ENCODE assay signal across 14 cellular contexts in the genomic region with DNA sequence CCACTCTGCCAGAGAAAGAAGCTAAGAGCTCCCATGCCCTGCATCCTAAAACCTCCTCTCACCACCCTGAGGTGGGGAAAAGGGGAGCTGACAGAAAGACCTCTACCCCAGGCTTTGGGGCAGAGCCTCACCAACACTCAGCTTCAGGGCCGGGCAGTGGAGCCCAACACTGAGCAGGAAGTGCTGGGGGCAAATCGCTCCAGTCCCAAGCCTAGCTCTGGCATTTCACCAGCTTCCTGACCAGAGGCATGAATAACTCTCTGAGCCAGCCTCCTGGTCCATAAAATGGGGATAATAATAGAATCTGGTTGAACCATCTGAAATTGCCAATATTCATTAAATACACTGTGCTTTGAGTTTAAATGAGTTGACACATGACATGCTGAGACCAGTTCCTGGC.
A peak's percentile ranks its signal among the peaks of the same experiment; 100 is the strongest.
DNase-seq lines count a peak whose midpoint lies in the region; ATAC-seq and TF ChIP-seq lines count a peak whose summit lies in the region.
"Had no signal": no experiment of that assay in that cellular context is flagged by ENCODE, and none has a peak within 500 bp of the region (broad histone marks: within the 10 kb centered on the region; RNA-seq: fewer than 3 reads in every experiment).

No MANE protein-coding gene starts in this region.

- H3K9ac ChIP-seq in GM23248, result 0 out of 2 replicates have a peak overlapping the region, but pooled peaks have one; percentile 67

- H3K4me2 ChIP-seq in GM23248 (ENCODE audit: unreplicated experiment), result peak overlapping the region; percentile 54

- no peak overlapping the region for H3K4me3 ChIP-seq in GM23248
- no peak overlapping the region for H3K4me3 ChIP-seq in muscle layer of duodenum (ENCODE audit: low read depth in 1 of 2, low read length in 2 of 2)
- H3K4me3 ChIP-seq in thoracic aorta, result no peak overlapping the region
- H3K4me3 ChIP-seq in effector memory CD4-positive, alpha-beta T cell (ENCODE audit: insufficient read depth, low read depth, low read length, poor library complexity, severe bottlenecking), result no peak overlapping the region
- no peak overlapping the region for H3K4me3 ChIP-seq in coronary artery
- H3K4me3 ChIP-seq: prostate gland, thyroid gland had no signal

- 29 to 30% methylated on average over 2 of the region's 2 CpGs for WGBS in GM23248 (ENCODE audit: low coverage in 1 of 2, low lambda C conversion rate in 2 of 2, missing lambda C conversion rate in 2 of 2), 2 experiments

- H3K27me3 ChIP-seq in GM23248 (replicated peaks; ENCODE audit: insufficient read depth) (no peaks in the 10 kb centered on the region), muscle layer of duodenum (ENCODE audit: low read depth, low read length) (no peaks in the 10 kb centered on the region), thoracic aorta (replicated peaks; ENCODE audit: insufficient read depth) (no peaks in the 10 kb centered on the region)
- H3K27me3 ChIP-seq in effector memory CD4-positive, alpha-beta T cell (replicated peaks; ENCODE audit: control insufficient read depth, insufficient read depth, low read length, poor library complexity, severe bottlenecking), result no peaks in the 10 kb centered on the region
- H3K27me3 ChIP-seq: thyroid gland had no signal

- H3F3A ChIP-seq in GM23248 (ENCODE audit: insufficient read depth), result peaks cover 37% of the 10 kb centered on the region

- in situ Hi-C loops in GM23248 (cut with MboI), result no loop called here

- peak overlapping the region; percentile 85 for H3K27ac ChIP-seq in GM23248
- peak overlapping the region; percentile 74 for H3K27ac ChIP-seq in muscle layer of duodenum (ENCODE audit: low read length)
- peak overlapping the region; percentile 85 to 88 for H3K27ac ChIP-seq in thoracic aorta
- H3K27ac ChIP-seq in effector memory CD4-positive, alpha-beta T cell (ENCODE audit: insufficient read depth, low read length, poor library complexity, severe bottlenecking), result no peak overlapping the region
- H3K27ac ChIP-seq in coronary artery, result peak overlapping the region in 1 of 2 donors; percentile 97

- peak; percentile 67 for DNase-seq in GM23248
- peak; percentile 22 for DNase-seq in astrocyte of the hippocampus (ENCODE audit: low read depth, low spot score)
- no peak for DNase-seq in thoracic aorta (ENCODE audit: low spot score)
- DNase-seq in effector memory CD4-positive, alpha-beta T cell, result no peak
- DNase-seq in coronary artery (ENCODE audit: low spot score), result no peak
- DNase-seq: activated naive CD4-positive, alpha-beta T cell treated with anti-CD3 and anti-CD28 coated beads, Interleukin-2, amount 50 U/mL, for 16 hours; caudate nucleus; NCI-H2081 treated with DMSO at 0.1 percent for 48 hours; T-helper 17 cell; thyroid gland had no signal

- no peak for TF ChIP-seq CTCF in thoracic aorta (IDR thresholded peaks at IDR 0.05)
- no peak for TF ChIP-seq CTCF in coronary artery (IDR thresholded peaks at IDR 0.05)

- no peak for ATAC-seq in thoracic aorta (ENCODE audit: insufficient number of reproducible peaks, low FRiP score, low read depth)
- no peak for ATAC-seq in HG03175 (IDR thresholded peaks at IDR 0.05; ENCODE audit: unreplicated experiment)
- ATAC-seq in HG02973 (IDR thresholded peaks at IDR 0.05; ENCODE audit: unreplicated experiment), result no peak
- ATAC-seq: T-helper 17 cell had no signal

- H2AFZ ChIP-seq in GM23248, result no peak overlapping the region

- no peaks in the 10 kb centered on the region; the same call in 1 of the 2 replicates for H4K20me1 ChIP-seq in GM23248 (ENCODE audit: insufficient read depth)

- H3K36me3 ChIP-seq in GM23248 (ENCODE audit: low read depth) (peaks cover 30% of the 10 kb centered on the region), muscle layer of duodenum (ENCODE audit: control insufficient read depth in 1 of 2, insufficient read depth in 2 of 2, low read length in 2 of 2) (peaks cover 40 to 54% of the 10 kb centered on the region in 2 donors), thoracic aorta (peaks cover 73% of the 10 kb centered on the region)
- H3K36me3 ChIP-seq in effector memory CD4-positive, alpha-beta T cell (ENCODE audit: control insufficient read depth, insufficient read depth, low read length), result no peaks in the 10 kb centered on the region

- H3K9me2 ChIP-seq in GM23248 (ENCODE audit: insufficient read depth), result no peaks in the 10 kb centered on the region

- H3K4me1 ChIP-seq in GM23248 (ENCODE audit: insufficient read depth) (peaks cover 71% of the 10 kb centered on the region), muscle layer of duodenum (ENCODE audit: control insufficient read depth in 1 of 2, insufficient read depth in 2 of 2, low read length in 2 of 2) (peaks cover 19 to 94% of the 10 kb centered on the region in 2 donors), thoracic aorta (ENCODE audit: control insufficient read depth in 1 of 2, low read depth in 2 of 2) (peaks cover 68 to 100% of the 10 kb centered on the region in 2 donors)
- H3K4me1 ChIP-seq in effector memory CD4-positive, alpha-beta T cell (ENCODE audit: control insufficient read depth, insufficient read depth, low read length, poor library complexity, severe bottlenecking), result no peaks in the 10 kb centered on the region

- H3K79me2 ChIP-seq in GM23248 (ENCODE audit: insufficient read depth), result peaks cover 82% of the 10 kb centered on the region

- H3K9me3 ChIP-seq in GM23248 (ENCODE audit: low read depth) (no peaks in the 10 kb centered on the region), muscle layer of duodenum (ENCODE audit: control insufficient read depth in 1 of 2, low read length in 2 of 2) (no peaks in the 10 kb centered on the region), thoracic aorta (no peaks in the 10 kb centered on the region)
- no peaks in the 10 kb centered on the region for H3K9me3 ChIP-seq in effector memory CD4-positive, alpha-beta T cell (ENCODE audit: control insufficient read depth, low read length)
- H3K9me3 ChIP-seq: prostate gland, thyroid gland had no signal

Comparison
In these comparisons a context has a peak if more than half of its experiments do, and no peak if none do; other contexts are left out.
1. DNase-seq: peak in GM23248 (single experiment) and astrocyte of the hippocampus (single experiment); none in thoracic aorta (single experiment), effector memory CD4-positive, alpha-beta T cell (0 of 3) and coronary artery (single experiment).